ENCODE assay signal across 16 cellular contexts in genomic region chr14:58629273-58629672, GRCh38.
"Had no signal": no experiment of that assay in that cellular context is flagged by ENCODE, and none has a peak within 500 bp of the region (broad histone marks: within the 10 kb centered on the region; RNA-seq: fewer than 3 reads in every experiment).

No MANE protein-coding gene starts in this region.

- ATAC-seq: body of pancreas, gastrocnemius medialis, heart right ventricle, left lung had no signal

- H3K4me3 ChIP-seq: adrenal gland, body of pancreas, gastrocnemius medialis, heart right ventricle, left lung, skin epidermis, thyroid gland, vagina had no signal

- H3K4me1 ChIP-seq: adrenal gland, body of pancreas, gastrocnemius medialis, heart right ventricle, left lung, thyroid gland, vagina had no signal

- H3K27ac Mint-ChIP-seq: activated naive CD4-positive, alpha-beta T cell treated with anti-CD3 and anti-CD28 coated beads, Interleukin-2, amount 10 ng/mL, durations not matched to agents 7 days and 5 days; activated T-helper 2 cell treated with anti-CD3 and anti-CD28 coated beads, Interferon-gamma antibody, Interleukin-2, Interleukin-4, amounts not matched to agents 10 μg/mL and 5 μg/mL and 100 μg/mL, durations not matched to agents 14 hours and 24 hours and 36 hours had no signal

- H3K4me3 Mint-ChIP-seq: activated naive CD4-positive, alpha-beta T cell treated with anti-CD3 and anti-CD28 coated beads, Interleukin-2, amount 10 ng/mL, durations not matched to agents 7 days and 5 days; central memory CD8-positive, alpha-beta T cell had no signal

- DNase-seq: activated CD4-positive, alpha-beta T cell treated with anti-CD3 and anti-CD28 coated beads, Interleukin-2, amount 50 U/mL, for 1 hour; activated naive CD4-positive, alpha-beta T cell treated with anti-CD3 and anti-CD28 coated beads, Interleukin-2, amount 10 ng/mL, durations not matched to agents 7 days and 5 days; adrenal gland; body of pancreas; effector memory CD4-positive, alpha-beta T cell; gastrocnemius medialis; heart right ventricle; left lung; mesenchymal stem cell; posterior cingulate gyrus; thyroid gland had no signal

- H3K36me3 ChIP-seq: adrenal gland, gastrocnemius medialis, heart right ventricle, left lung, thyroid gland, vagina had no signal

- H3K4me1 Mint-ChIP-seq: central memory CD8-positive, alpha-beta T cell had no signal

- H3K36me3 Mint-ChIP-seq: activated naive CD4-positive, alpha-beta T cell treated with anti-CD3 and anti-CD28 coated beads, Interleukin-2, amount 10 ng/mL, durations not matched to agents 7 days and 5 days had no signal

- H3K9me3 ChIP-seq: adrenal gland, body of pancreas, gastrocnemius medialis, heart right ventricle, left lung, thyroid gland, vagina had no signal

- H3K27me3 ChIP-seq: adrenal gland, body of pancreas, gastrocnemius medialis, thyroid gland, vagina had no signal

- H3K27ac ChIP-seq: adrenal gland, body of pancreas, epithelial cell of prostate, gastrocnemius medialis, heart right ventricle, left lung, skin epidermis, thyroid gland, vagina had no signal

- H3K9me3 Mint-ChIP-seq: activated naive CD4-positive, alpha-beta T cell treated with anti-CD3 and anti-CD28 coated beads, Interleukin-2, amount 10 ng/mL, durations not matched to agents 7 days and 5 days; activated T-helper 2 cell treated with anti-CD3 and anti-CD28 coated beads, Interferon-gamma antibody, Interleukin-2, Interleukin-4, amounts not matched to agents 10 μg/mL and 5 μg/mL and 100 μg/mL, durations not matched to agents 14 hours and 24 hours and 36 hours; central memory CD8-positive, alpha-beta T cell had no signal
